22 cellular contexts compared by ENCODE assay signal in the genomic region with DNA sequence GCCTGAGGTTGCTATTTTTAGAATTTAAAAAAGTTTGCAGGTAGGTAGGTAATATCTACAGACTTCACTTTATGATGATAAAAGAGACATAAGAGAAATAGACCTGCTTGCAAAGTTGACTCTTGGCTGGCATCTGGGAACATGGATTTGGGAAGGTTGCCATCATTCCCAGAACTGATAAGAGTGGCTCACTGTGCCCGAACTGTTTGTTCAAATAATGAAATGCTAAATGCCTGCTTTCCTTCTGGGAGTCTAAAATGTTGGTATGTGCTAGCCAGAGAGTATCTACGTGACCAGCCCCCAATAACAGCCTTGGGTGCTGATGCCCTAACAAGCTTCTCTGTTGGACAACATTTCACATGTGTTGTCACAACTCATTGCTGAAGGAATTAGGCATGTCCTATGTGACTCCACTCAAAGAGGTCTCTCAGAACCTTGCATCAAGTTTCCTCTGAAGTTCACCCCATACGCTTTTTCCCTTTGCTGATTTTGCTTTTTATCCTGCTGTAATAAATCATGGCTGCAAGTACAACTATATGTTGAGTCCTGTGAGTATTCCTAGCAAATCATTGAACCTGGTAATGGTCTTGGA.
"Had no signal": no experiment of that assay in that cellular context is flagged by ENCODE, and none has a peak within 500 bp of the region (broad histone marks: within the 10 kb centered on the region; RNA-seq: fewer than 3 reads in every experiment).

No MANE protein-coding gene starts in this region.

- H3K36me3 ChIP-seq: cardiac muscle cell, ovary, spleen, thyroid gland, WERI-Rb-1 had no signal

- H3K27me3 ChIP-seq: cardiac muscle cell, dorsolateral prefrontal cortex, ovary, spleen, thyroid gland had no signal

- H3K9me3 ChIP-seq: ovary, spleen, thyroid gland had no signal

- H3K9me3 Mint-ChIP-seq: activated naive CD4-positive, alpha-beta T cell treated with anti-CD3 and anti-CD28 coated beads, Interleukin-2, amount 50 U/mL, for 24 hours; endodermal cell; natural killer cell; stimulated activated memory B cell treated with anti-CD40 and anti-IgM and Interleukin-4, amounts not matched to agents 10 μg/mL and 1 μg/mL and 100 μg/mL, for 72 hours had no signal

- ATAC-seq: activated T-cell treated with anti-CD3 and anti-CD28 coated beads, Interleukin-2, amount 50 U/mL, for 72 hours; natural killer cell; stimulated activated memory B cell treated with anti-CD40 and anti-IgM and Interleukin-4, amounts not matched to agents 10 μg/mL and 1 μg/mL and 100 μg/mL, for 72 hours had no signal

- FAIRE-seq: keratinocyte had no signal

- DNase-seq: activated CD4-positive, alpha-beta T cell treated with anti-CD3 and anti-CD28 coated beads for 1 hour; activated CD8-positive, alpha-beta memory T cell treated with anti-CD3 and anti-CD28 coated beads for 24 hours; activated CD8-positive, alpha-beta memory T cell treated with anti-CD3 and anti-CD28 coated beads, Interleukin-2, amount 50 U/mL, for 48 hours; activated effector memory CD4-positive, alpha-beta T cell treated with anti-CD3 and anti-CD28 coated beads, Interleukin-2, amount 50 U/mL, for 16 hours; activated T-cell treated with anti-CD3 and anti-CD28 coated beads, Interleukin-2, amount 50 U/mL, for 72 hours; endodermal cell; foreskin fibroblast; hippocampal formation; natural killer cell; ovary; spleen; stimulated activated CD4-positive, alpha-beta T cell treated with anti-CD3 and anti-CD28 coated beads, Interleukin-4, amount 100 ng/mL, for 4 hours; SW 1271; T-helper 2 cell; WERI-Rb-1 had no signal

- H3K27ac Mint-ChIP-seq: activated naive CD4-positive, alpha-beta T cell treated with anti-CD3 and anti-CD28 coated beads, Interleukin-2, amount 50 U/mL, for 24 hours; activated T-cell treated with anti-CD3 and anti-CD28 coated beads, Interleukin-2, amount 50 U/mL, for 72 hours; endodermal cell; natural killer cell; stimulated activated memory B cell treated with anti-CD40 and anti-IgM and Interleukin-4, amounts not matched to agents 10 μg/mL and 1 μg/mL and 100 μg/mL, for 72 hours had no signal

- H3K4me1 ChIP-seq: spleen had no signal

- H3K27ac ChIP-seq: cardiac muscle cell, dorsolateral prefrontal cortex, epithelial cell of prostate, ovary, spleen, thyroid gland, WERI-Rb-1 had no signal

- H3K4me3 ChIP-seq: cardiac muscle cell, dorsolateral prefrontal cortex, ovary, spleen, thyroid gland had no signal

- H3K36me3 Mint-ChIP-seq: natural killer cell had no signal
